37 cellular contexts compared by ENCODE assay signal in genomic region chr19:45761714-45762113, GRCh38. TPM values are rescaled to one million over a fixed set of nuclear protein-coding genes. Genes with fewer than 3 reads are reported as not detected.
"Had no signal": no experiment of that assay in that cellular context is flagged by ENCODE, and none has a peak within 500 bp of the region (broad histone marks: within the 10 kb centered on the region; RNA-seq: fewer than 3 reads in every experiment).

No MANE protein-coding gene starts in this region.

- H3K4me3 Mint-ChIP-seq: activated naive CD4-positive, alpha-beta T cell treated with anti-CD3 and anti-CD28 coated beads for 36 hours; activated naive CD8-positive, alpha-beta T cell treated with anti-CD3 and anti-CD28 coated beads for 36 hours; immature natural killer cell; nephron; stimulated activated effector memory CD8-positive, alpha-beta T cell treated with anti-CD3 and anti-CD28 coated beads, Interleukin-12 subunit alpha, Interleukin-12 subunit beta, amount 100 ng/mL, for 72 hours; stimulated activated naive CD8-positive, alpha-beta T cell treated with anti-CD3 and anti-CD28 coated beads, Interleukin-15, Interleukin-2, amounts not matched to agents 100 ng/mL and 50 ng/mL, for 24 hours had no signal

- H3K9me3 ChIP-seq: esophagus muscularis mucosa, heart left ventricle, lower lobe of right lung, neutrophil, thoracic aorta had no signal

- H3K27ac ChIP-seq: brain microvascular endothelial cell, foreskin keratinocyte, heart left ventricle, lower lobe of right lung, neutrophil, thoracic aorta, WERI-Rb-1 had no signal

- H3K4me1 ChIP-seq: foreskin keratinocyte had no signal

- H3K4me1 Mint-ChIP-seq: activated naive CD8-positive, alpha-beta T cell treated with anti-CD3 and anti-CD28 coated beads for 36 hours; immature natural killer cell; stimulated activated effector memory CD8-positive, alpha-beta T cell treated with anti-CD3 and anti-CD28 coated beads, Interleukin-12 subunit alpha, Interleukin-12 subunit beta, amount 100 ng/mL, for 72 hours had no signal

- H3K27me3 ChIP-seq: brain microvascular endothelial cell, esophagus muscularis mucosa had no signal

- DNase-seq: activated CD4-positive, alpha-beta T cell treated with anti-CD3 and anti-CD28 coated beads for 48 hours; activated CD4-positive, alpha-beta T cell treated with anti-CD3 and anti-CD28 coated beads, Interleukin-2, amount 50 U/mL, for 48 hours; activated CD8-positive, alpha-beta memory T cell treated with anti-CD3 and anti-CD28 coated beads for 24 hours; activated effector memory CD4-positive, alpha-beta T cell treated with Interleukin-2 at 50 U/mL for 16 hours; activated naive CD4-positive, alpha-beta T cell treated with anti-CD3 and anti-CD28 coated beads for 36 hours; activated naive CD8-positive, alpha-beta T cell treated with anti-CD3 and anti-CD28 coated beads for 36 hours; brain microvascular endothelial cell; foreskin keratinocyte; hypothalamus; immature natural killer cell; lower lobe of right lung; mesenchymal stem cell; small intestine; stimulated activated CD4-positive, alpha-beta T cell treated with anti-CD3 and anti-CD28 coated beads, Interleukin-4, amount 100 ng/mL, for 24 hours; trophoblast cell; WERI-Rb-1 had no signal

- H3K9me3 Mint-ChIP-seq: activated naive CD4-positive, alpha-beta T cell treated with anti-CD3 and anti-CD28 coated beads for 36 hours; activated naive CD8-positive, alpha-beta T cell treated with anti-CD3 and anti-CD28 coated beads for 36 hours; immature natural killer cell; nephron; stimulated activated effector memory CD8-positive, alpha-beta T cell treated with anti-CD3 and anti-CD28 coated beads, Interleukin-12 subunit alpha, Interleukin-12 subunit beta, amount 100 ng/mL, for 72 hours; stimulated activated naive CD8-positive, alpha-beta T cell treated with anti-CD3 and anti-CD28 coated beads, Interleukin-15, Interleukin-2, amounts not matched to agents 100 ng/mL and 50 ng/mL, for 24 hours had no signal

- ATAC-seq: activated CD4-positive, CD25-positive, alpha-beta regulatory T cell treated with anti-CD3 and anti-CD28 coated beads, Interleukin-2, amount 50 U/mL, for 24 hours; foreskin keratinocyte; heart left ventricle; left lobe of liver; lower lobe of right lung; sciatic nerve; stimulated activated effector memory CD8-positive, alpha-beta T cell treated with anti-CD3 and anti-CD28 coated beads, Interleukin-12 subunit alpha, Interleukin-12 subunit beta, amount 100 ng/mL, for 72 hours had no signal

- FAIRE-seq: astrocyte, small intestine, TTC549, urothelium cell line had no signal

- H3K36me3 ChIP-seq: brain microvascular endothelial cell, lower lobe of right lung, neutrophil, thoracic aorta, WERI-Rb-1 had no signal

- H3K36me3 Mint-ChIP-seq: activated naive CD8-positive, alpha-beta T cell treated with anti-CD3 and anti-CD28 coated beads for 36 hours; immature natural killer cell; stimulated activated effector memory CD8-positive, alpha-beta T cell treated with anti-CD3 and anti-CD28 coated beads, Interleukin-12 subunit alpha, Interleukin-12 subunit beta, amount 100 ng/mL, for 72 hours had no signal

- H3K4me3 ChIP-seq: esophagus muscularis mucosa, heart left ventricle, lower lobe of right lung, thoracic aorta had no signal

- H3K27ac Mint-ChIP-seq: activated naive CD4-positive, alpha-beta T cell treated with anti-CD3 and anti-CD28 coated beads for 36 hours; activated naive CD8-positive, alpha-beta T cell treated with anti-CD3 and anti-CD28 coated beads for 36 hours; immature natural killer cell; nephron; stimulated activated effector memory CD8-positive, alpha-beta T cell treated with anti-CD3 and anti-CD28 coated beads, Interleukin-12 subunit alpha, Interleukin-12 subunit beta, amount 100 ng/mL, for 72 hours; stimulated activated naive CD8-positive, alpha-beta T cell treated with anti-CD3 and anti-CD28 coated beads, Interleukin-15, Interleukin-2, amounts not matched to agents 100 ng/mL and 50 ng/mL, for 24 hours had no signal

RNA-seq across cellular contexts. Expression of gene MEIOSIN, which starts 28.5 kb away (rescaled TPM):
- total RNA-seq: activated naive CD4-positive, alpha-beta T cell treated with anti-CD3 and anti-CD28 coated beads for 36 hours; astrocyte; cardiac septum; chondrocyte; esophagus muscularis mucosa; foreskin keratinocyte; heart left ventricle; kidney epithelial cell; left lobe of liver; lower lobe of right lung; mononuclear cell; osteocyte; posterior vena cava; sciatic nerve; subcutaneous adipose tissue; T-helper 1 cell treated with Interleukin-12 subunit alpha and Interleukin-12 subunit beta and Interleukin-4 antibody, amounts not matched to agents 30 ng/mL and 1 ng/mL, for 36 hours; thoracic aorta had no signal
- polyA plus RNA-seq: foreskin keratinocyte, heart left ventricle, immature natural killer cell, small intestine had no signal
